33 cellular contexts compared by ENCODE assay signal in genomic region chr12:53459097-53459496, GRCh38. TPM values are rescaled to one million over a fixed set of nuclear protein-coding genes. Genes with fewer than 3 reads are reported as not detected.
DNase-seq lines count a peak whose midpoint lies in the region; ATAC-seq, FAIRE-seq and TF ChIP-seq lines count a peak whose summit lies in the region.
"Had no signal": no experiment of that assay in that cellular context is flagged by ENCODE, and none has a peak within 500 bp of the region (broad histone marks: within the 10 kb centered on the region; RNA-seq: fewer than 3 reads in every experiment).

No MANE protein-coding gene starts in this region.

- no peak overlapping the region for H2AFZ ChIP-seq in astrocyte (ENCODE audit: low read depth, low read length)

- H3K4me1 ChIP-seq in astrocyte (ENCODE audit: insufficient read depth, low read length) (peaks cover 7% of the 10 kb centered on the region), upper lobe of right lung (peaks cover 28% of the 10 kb centered on the region)

- H3K27ac Mint-ChIP-seq in HFFc6 (peak overlapping the region; percentile 71), astrocyte (ENCODE audit: unreplicated experiment) (no peak overlapping the region), progenitor cell of endocrine pancreas (peak overlapping the region; percentile 52)
- H3K27ac Mint-ChIP-seq: activated CD4-positive, alpha-beta T cell treated with anti-CD3 and anti-CD28 coated beads, Interleukin-2, amount 10 ng/mL, durations not matched to agents 7 days and 5 days; activated naive CD4-positive, alpha-beta T cell treated with anti-CD3 and anti-CD28 coated beads for 36 hours; mesothelial cell of epicardium had no signal

- FAIRE-seq in astrocyte (lab: Jason Lieb, UNC) = no peak
- FAIRE-seq: colon, RCC 7860 had no signal

- H4K20me1 ChIP-seq in astrocyte (ENCODE audit: insufficient read depth, low read length) = peaks cover 100% of the 10 kb centered on the region

- no peak for DNase-seq in HFFc6
- peak; percentile 13 for DNase-seq in NAMALWA (ENCODE audit: low spot score)
- DNase-seq in astrocyte (ENCODE audit: low read depth) = no peak
- DNase-seq in progenitor cell of endocrine pancreas (ENCODE audit: low spot score, unreplicated experiment) = no peak
- DNase-seq in substantia nigra (lab: John Stamatoyannopoulos, UW) = no peak
- no peak for DNase-seq in upper lobe of right lung
- DNase-seq: activated CD4-positive, alpha-beta T cell treated with anti-CD3 and anti-CD28 coated beads, Interleukin-2, amount 10 ng/mL, durations not matched to agents 7 days and 5 days; activated naive CD4-positive, alpha-beta T cell treated with anti-CD3 and anti-CD28 coated beads for 36 hours; amniotic stem cell; effector CD4-positive, alpha-beta T cell; H9; KG1; naive B cell; NCI-H1436 treated with DMSO at 0.1 percent for 48 hours; NCI-H2081 treated with DMSO at 0.1 percent for 48 hours; NCI-H2227 treated with DMSO at 0.1 percent for 48 hours; NCI-H526 treated with DMSO at 0.1 percent for 48 hours; nucleus accumbens; psoas muscle; SIG-M5; stimulated activated CD4-positive, alpha-beta T cell treated with anti-CD3 and anti-CD28 coated beads, Interleukin-4, amount 100 ng/mL, for 1 hour; SW 1271; T1000; transverse colon; WERI-Rb-1 had no signal

- H3K4me3 ChIP-seq in astrocyte (ENCODE audit: insufficient read depth, low read depth, low read length) (no peak overlapping the region), upper lobe of right lung (no peak overlapping the region)
- H3K4me3 ChIP-seq: BLaER1, transverse colon had no signal

- H3K27ac ChIP-seq in astrocyte (ENCODE audit: low read depth, low read length) (no peak overlapping the region), substantia nigra (ENCODE audit: low read depth, low read length, poor library complexity, severe bottlenecking) (no peak overlapping the region), upper lobe of right lung (no peak overlapping the region)
- H3K27ac ChIP-seq: BLaER1, epithelial cell of prostate, transverse colon, WERI-Rb-1 had no signal

- no peak overlapping the region for H3K9ac ChIP-seq in astrocyte (ENCODE audit: low read length)
- H3K9ac ChIP-seq: BLaER1 had no signal

- H3K9me3 Mint-ChIP-seq in HFFc6 (no peaks in the 10 kb centered on the region), astrocyte (ENCODE audit: unreplicated experiment) (no peaks in the 10 kb centered on the region), progenitor cell of endocrine pancreas (ENCODE audit: low read depth) (no peaks in the 10 kb centered on the region)
- H3K9me3 Mint-ChIP-seq: activated CD4-positive, alpha-beta T cell treated with anti-CD3 and anti-CD28 coated beads, Interleukin-2, amount 10 ng/mL, durations not matched to agents 7 days and 5 days; activated naive CD4-positive, alpha-beta T cell treated with anti-CD3 and anti-CD28 coated beads for 36 hours; H9; mesothelial cell of epicardium; naive B cell had no signal

- H3K4me1 Mint-ChIP-seq in HFFc6 (ENCODE audit: low read depth) (peaks cover 60% of the 10 kb centered on the region), astrocyte (ENCODE audit: low read depth, unreplicated experiment) (peaks cover 37% of the 10 kb centered on the region), progenitor cell of endocrine pancreas (ENCODE audit: low read depth) (peaks cover 19% of the 10 kb centered on the region)

- H3K36me3 Mint-ChIP-seq in HFFc6 (ENCODE audit: low read depth) = peaks cover 65% of the 10 kb centered on the region
- H3K36me3 Mint-ChIP-seq in astrocyte (ENCODE audit: low read depth, unreplicated experiment) = peaks cover 33% of the 10 kb centered on the region
- H3K36me3 Mint-ChIP-seq in progenitor cell of endocrine pancreas (ENCODE audit: insufficient read depth) = peaks cover 54% of the 10 kb centered on the region

- H3K36me3 ChIP-seq in astrocyte (ENCODE audit: insufficient read depth, low read length) (peaks cover 95% of the 10 kb centered on the region), upper lobe of right lung (peaks cover 100% of the 10 kb centered on the region)

- no peak overlapping the region for H3K4me2 ChIP-seq in astrocyte (ENCODE audit: low read length)
- H3K4me2 ChIP-seq: BLaER1 had no signal

- H3K4me3 Mint-ChIP-seq in HFFc6 (no peak overlapping the region), astrocyte (ENCODE audit: unreplicated experiment) (peak overlapping the region; percentile 16), progenitor cell of endocrine pancreas (ENCODE audit: low read depth) (no peak overlapping the region)
- H3K4me3 Mint-ChIP-seq: activated CD4-positive, alpha-beta T cell treated with anti-CD3 and anti-CD28 coated beads, Interleukin-2, amount 10 ng/mL, durations not matched to agents 7 days and 5 days; activated naive CD4-positive, alpha-beta T cell treated with anti-CD3 and anti-CD28 coated beads for 36 hours; H9; mesothelial cell of epicardium had no signal

- H3K27me3 Mint-ChIP-seq in HFFc6 (ENCODE audit: insufficient read depth) (peaks cover 7% of the 10 kb centered on the region; the same call in 1 of the 2 replicates), astrocyte (ENCODE audit: low read depth, unreplicated experiment) (no peaks in the 10 kb centered on the region), progenitor cell of endocrine pancreas (no peaks in the 10 kb centered on the region)
- H3K27me3 Mint-ChIP-seq: activated CD4-positive, alpha-beta T cell treated with anti-CD3 and anti-CD28 coated beads, Interleukin-2, amount 10 ng/mL, durations not matched to agents 7 days and 5 days; naive B cell had no signal

- H3K9me3 ChIP-seq in astrocyte (ENCODE audit: insufficient read depth, low read depth, low read length) (no peaks in the 10 kb centered on the region), upper lobe of right lung (no peaks in the 10 kb centered on the region)
- H3K9me3 ChIP-seq: BLaER1, psoas muscle, transverse colon had no signal

- no peaks in the 10 kb centered on the region for H3K27me3 ChIP-seq in astrocyte (ENCODE audit: insufficient read depth, low read length)
- H3K27me3 ChIP-seq in upper lobe of right lung = no peaks in the 10 kb centered on the region
- H3K27me3 ChIP-seq: BLaER1, transverse colon had no signal

- intact Hi-C loops in upper lobe of right lung (cut with DNase I) = no loop called here

- H3K79me2 ChIP-seq in astrocyte (ENCODE audit: insufficient read depth, low read length) = peaks cover 100% of the 10 kb centered on the region

- ATAC-seq in HG03457 (IDR thresholded peaks at IDR 0.05; ENCODE audit: unreplicated experiment) = no peak
- ATAC-seq in upper lobe of right lung = no peak
- ATAC-seq: psoas muscle, sciatic nerve had no signal

- TF ChIP-seq CTCF in HFFc6 (IDR thresholded peaks at IDR 0.05) = no peak
- TF ChIP-seq CTCF in astrocyte (IDR thresholded peaks at IDR 0.05; ENCODE audit: insufficient read depth, low read depth, low read length) = no peak
- no peak for TF ChIP-seq CTCF in progenitor cell of endocrine pancreas (IDR thresholded peaks at IDR 0.05; ENCODE audit: unreplicated experiment)
- TF ChIP-seq CTCF in upper lobe of right lung (IDR thresholded peaks at IDR 0.05) = no peak

RNA-seq across cellular contexts. Expression of gene PCBP2, which starts 7.2 kb away (rescaled TPM):
- 100 to 1,000 TPM; 763 to 969 (median 874) TPM for total RNA-seq in HFFc6 (2021; fragmentation: NEBNext Ultra II Directional; extraction: Animal tissue kit (Norgen Biotek cat#: 25700))
- total RNA-seq in astrocyte (708 and 733 TPM in 2 replicates), progenitor cell of endocrine pancreas (1,366 and 1,400 TPM in 2 replicates), upper lobe of right lung (727 TPM)

RNA-seq across cellular contexts. Expression of gene PRR13, which starts 17.6 kb away (rescaled TPM):
- total RNA-seq in HFFc6 (2021; fragmentation: NEBNext Ultra II Directional; extraction: Animal tissue kit (Norgen Biotek cat#: 25700)) = 100 to 1,000 TPM; 122 to 188 (median 165) TPM
- 159 and 190 TPM in 2 replicates for total RNA-seq in astrocyte
- 101 and 106 TPM in 2 replicates for total RNA-seq in progenitor cell of endocrine pancreas
- total RNA-seq in upper lobe of right lung = 172 TPM

RNA-seq across cellular contexts. Expression of gene AMHR2, which starts 35.4 kb away (rescaled TPM):
- total RNA-seq in HFFc6 (2021; fragmentation: NEBNext Ultra II Directional; extraction: Animal tissue kit (Norgen Biotek cat#: 25700)) = not detected
- not detected in 2 replicates for total RNA-seq in astrocyte
- total RNA-seq in progenitor cell of endocrine pancreas = 35.1 and 35.7 TPM in 2 replicates
- total RNA-seq in upper lobe of right lung = 0.46 TPM
- total RNA-seq: activated CD4-positive, alpha-beta T cell treated with anti-CD3 and anti-CD28 coated beads, Interleukin-2, amount 10 ng/mL, durations not matched to agents 7 days and 5 days; activated naive CD4-positive, alpha-beta T cell treated with anti-CD3 and anti-CD28 coated beads for 36 hours; glomerular endothelial cell; H9; sciatic nerve had no signal

RNA-seq across cellular contexts. Expression of gene MAP3K12, which starts 40.2 kb away (rescaled TPM):
- total RNA-seq in HFFc6 (2021; fragmentation: NEBNext Ultra II Directional; extraction: Animal tissue kit (Norgen Biotek cat#: 25700)) = 10 to 100 TPM; 21.2 to 26.5 (median 23.5) TPM
- total RNA-seq in astrocyte (11.1 and 13.1 TPM in 2 replicates), progenitor cell of endocrine pancreas (11.9 and 17.0 TPM in 2 replicates), upper lobe of right lung (22.3 TPM)

RNA-seq across cellular contexts. Expression of gene TARBP2, which starts 42.0 kb away (rescaled TPM):
- total RNA-seq in HFFc6 (2021; fragmentation: NEBNext Ultra II Directional; extraction: Animal tissue kit (Norgen Biotek cat#: 25700)) = 10 to 100 TPM; 35.1 to 41.7 (median 37.1) TPM
- total RNA-seq in astrocyte (40.4 and 51.1 TPM in 2 replicates), progenitor cell of endocrine pancreas (60.2 and 61.5 TPM in 2 replicates), upper lobe of right lung (33.1 TPM)

Comparison
In these comparisons a context has a peak if more than half of its experiments do, and no peak if none do; other contexts are left out.
1. RNA of gene AMHR2, which starts 35.4 kb away (total RNA-seq): 35.1 to 35.7 TPM in progenitor cell of endocrine pancreas; 0.46 TPM in upper lobe of right lung (single experiment), not detected in HFFc6 and not detected in astrocyte; every median in the first group is over 10 times any median in the second.